In genomic region chr6:13922750-13923149, GRCh38 we compare ENCODE assay signal across 28 cellular contexts. TPM values are rescaled to one million over a fixed set of nuclear protein-coding genes. Genes with fewer than 3 reads are reported as not detected.
"Had no signal": no experiment of that assay in that cellular context is flagged by ENCODE, and none has a peak within 500 bp of the region (broad histone marks: within the 10 kb centered on the region; RNA-seq: fewer than 3 reads in every experiment).

No MANE protein-coding gene starts in this region.

- H3K4me3 ChIP-seq: esophagus squamous epithelium, heart right ventricle, left lung, mucosa of descending colon, neural progenitor cell, prostate gland, right atrium auricular region, smooth muscle cell, suprapubic skin, transverse colon, upper lobe of right lung, uterus had no signal

- H3K36me3 Mint-ChIP-seq: mesothelial cell of epicardium; naive B cell; natural killer cell treated with Interleukin-12 subunit alpha and Interleukin-12 subunit beta and Interleukin-15 and Interleukin-18, amount 100 ng/mL, for 72 hours; neural progenitor cell had no signal

- H3K27ac Mint-ChIP-seq: mesothelial cell of epicardium; naive B cell; natural killer cell treated with Interleukin-12 subunit alpha and Interleukin-12 subunit beta and Interleukin-15 and Interleukin-18, amount 100 ng/mL, for 72 hours; neural progenitor cell; stimulated activated naive CD8-positive, alpha-beta T cell treated with anti-CD3 and anti-CD28 coated beads, Interleukin-15, amount 100 ng/mL, for 72 hours had no signal

- H3K4me3 Mint-ChIP-seq: natural killer cell treated with Interleukin-12 subunit alpha and Interleukin-12 subunit beta and Interleukin-15 and Interleukin-18, amount 100 ng/mL, for 72 hours; stimulated activated naive CD8-positive, alpha-beta T cell treated with anti-CD3 and anti-CD28 coated beads, Interleukin-15, amount 100 ng/mL, for 72 hours had no signal

- H3K36me3 ChIP-seq: esophagus squamous epithelium, heart right ventricle, left lung, neural progenitor cell, prostate gland, right atrium auricular region, suprapubic skin, transverse colon, upper lobe of right lung, uterus had no signal

- H3K9me3 Mint-ChIP-seq: mesothelial cell of epicardium; natural killer cell treated with Interleukin-12 subunit alpha and Interleukin-12 subunit beta and Interleukin-15 and Interleukin-18, amount 100 ng/mL, for 72 hours; neural progenitor cell; stimulated activated naive CD8-positive, alpha-beta T cell treated with anti-CD3 and anti-CD28 coated beads, Interleukin-15, amount 100 ng/mL, for 72 hours had no signal

- DNase-seq: dermis blood vessel endothelial cell; effector memory CD4-positive, alpha-beta T cell; esophagus squamous epithelium; foreskin melanocyte; glutamatergic neuron; heart right ventricle; hippocampal formation; left cardiac atrium; left lung; mesenchymal stem cell; mucosa of descending colon; naive B cell; stimulated activated CD4-positive, alpha-beta T cell treated with anti-CD3 and anti-CD28 coated beads, Interleukin-12 subunit alpha, Interleukin-12 subunit beta, amount 100 ng/mL, for 4 hours; stimulated activated CD4-positive, alpha-beta T cell treated with anti-CD3 and anti-CD28 coated beads, Interleukin-1b, Interleukin-23, amount 100 ng/mL, for 48 hours; stimulated activated CD4-positive, alpha-beta T cell treated with anti-CD3 and anti-CD28 coated beads, Interleukin-4, amount 100 ng/mL, for 1 hour; stimulated activated CD8-positive, alpha-beta memory T cell treated with anti-CD3 and anti-CD28 coated beads, Interleukin-4, amount 100 ng/mL, for 48 hours; stimulated activated naive CD4-positive, alpha-beta T cell; stimulated activated naive CD8-positive, alpha-beta T cell treated with anti-CD3 and anti-CD28 coated beads, Interleukin-15, amount 100 ng/mL, for 72 hours; transverse colon; upper lobe of right lung; uterus had no signal

- H3K4me2 ChIP-seq: neural progenitor cell had no signal

- H2AFZ ChIP-seq: neural progenitor cell had no signal

- H3K9me3 ChIP-seq: esophagus squamous epithelium, left lung, mucosa of descending colon, prostate gland, right atrium auricular region, suprapubic skin, transverse colon, upper lobe of right lung had no signal

- H3K27ac ChIP-seq: esophagus squamous epithelium, heart right ventricle, left lung, neural progenitor cell, prostate gland, right atrium auricular region, suprapubic skin, transverse colon, upper lobe of right lung, uterus had no signal

- H3K9ac ChIP-seq: neural progenitor cell had no signal

- H3K4me1 ChIP-seq: upper lobe of right lung had no signal

RNA-seq across cellular contexts. Expression of gene RNF182, which starts 2.0 kb away (rescaled TPM):
- total RNA-seq: natural killer cell treated with Interleukin-12 subunit alpha and Interleukin-12 subunit beta and Interleukin-15 and Interleukin-18, amount 100 ng/mL, for 72 hours; transverse colon had no signal
